Comparison of ENCODE assay signal across 13 cellular contexts in genomic region chr20:62485062-62485700, GRCh38. TPM values are rescaled to one million over a fixed set of nuclear protein-coding genes. Genes with fewer than 3 reads are reported as not detected.
DNase-seq lines count a peak whose midpoint lies in the region; ATAC-seq and TF ChIP-seq lines count a peak whose summit lies in the region.
"Had no signal": no experiment of that assay in that cellular context is flagged by ENCODE, and none has a peak within 500 bp of the region (broad histone marks: within the 10 kb centered on the region; RNA-seq: fewer than 3 reads in every experiment).

No MANE protein-coding gene starts in this region.

- H3K4me1 ChIP-seq in liver (ENCODE audit: control insufficient read depth in 4 of 4, insufficient read depth in 4 of 4, low read length in 3 of 4), result peaks cover 0 to 7% (median 1%) of the 10 kb centered on the region in 4 donors
- peaks cover 18% of the 10 kb centered on the region for H3K4me1 ChIP-seq in upper lobe of right lung
- H3K4me1 ChIP-seq in colonic mucosa, result no peaks in the 10 kb centered on the region
- H3K4me1 ChIP-seq: ascending aorta had no signal

- no peak overlapping the region for H3K27ac ChIP-seq in liver (ENCODE audit: low read depth in 1 of 2, low read length in 2 of 2)
- H3K27ac ChIP-seq in upper lobe of right lung, result peak overlapping the region; percentile 24
- no peak overlapping the region for H3K27ac ChIP-seq in colonic mucosa
- H3K27ac ChIP-seq: ascending aorta had no signal

- peaks cover 0 to 17% (median 2%) of the 10 kb centered on the region in 4 donors for H3K27me3 ChIP-seq in liver (ENCODE audit: control insufficient read depth in 4 of 4, insufficient read depth in 4 of 4, low read length in 3 of 4)
- H3K27me3 ChIP-seq in upper lobe of right lung, result peaks cover 77% of the 10 kb centered on the region
- peaks cover 47% of the 10 kb centered on the region for H3K27me3 ChIP-seq in colonic mucosa

- H3K36me3 ChIP-seq in liver (ENCODE audit: control insufficient read depth in 4 of 4, insufficient read depth in 3 of 4, low read depth in 1 of 4, low read length in 3 of 4) (no peaks in the 10 kb centered on the region), upper lobe of right lung (no peaks in the 10 kb centered on the region), colonic mucosa (no peaks in the 10 kb centered on the region)
- H3K36me3 ChIP-seq: ascending aorta had no signal

- WGBS in liver, result 10% methylated on average over 21 of the region's 21 CpGs

- intact Hi-C loops in upper lobe of right lung (cut with DNase I) (no loop called here), colonic mucosa (cut with DNase I) (no loop called here)

- DNase-seq in M059J (ENCODE audit: low read depth), result peak; percentile 40
- DNase-seq in erythroblast (lab: John Stamatoyannopoulos, UW), result peak; percentile 84 to 90
- no peak for DNase-seq in upper lobe of right lung
- no peak for DNase-seq in NCI-H146 treated with DMSO at 0.1 percent for 48 hours (lab: John Stamatoyannopoulos, UW; ENCODE audit: unreplicated experiment)
- DNase-seq in colonic mucosa, result no peak
- no peak for DNase-seq in NCI-H345 (lab: John Stamatoyannopoulos, UW)
- DNase-seq: activated B cell treated with CpG ODN at 0.5 μM for 24 hours; activated T-cell treated with anti-CD3 and anti-CD28 coated beads, Interleukin-2, amount 50 U/mL, for 24 hours; HCEC 1CT; NCI-H510A had no signal

- no peak for TF ChIP-seq CTCF in liver (IDR thresholded peaks at IDR 0.05; ENCODE audit: low read depth, low read length, missing input control)
- no peak for TF ChIP-seq CTCF in upper lobe of right lung (IDR thresholded peaks at IDR 0.05)
- TF ChIP-seq CTCF in colonic mucosa (IDR thresholded peaks at IDR 0.05), result no peak

- peak; percentile 86 for TF ChIP-seq POLR2A in erythroblast (IDR thresholded peaks at IDR 0.05; ENCODE audit: low read length)

- peak; percentile 7 for ATAC-seq in upper lobe of right lung

- H3K9ac ChIP-seq in liver (ENCODE audit: low read depth in 1 of 2, low read length in 2 of 2), result no peak overlapping the region
- H3K9ac ChIP-seq in colonic mucosa (ENCODE audit: low read depth in 2 of 2, low read length in 2 of 2), result no peak overlapping the region

- H3K9me3 ChIP-seq in liver (ENCODE audit: control insufficient read depth in 4 of 4, low read length in 3 of 4), result no peaks in the 10 kb centered on the region
- no peaks in the 10 kb centered on the region for H3K9me3 ChIP-seq in upper lobe of right lung
- no peaks in the 10 kb centered on the region for H3K9me3 ChIP-seq in colonic mucosa
- H3K9me3 ChIP-seq: ascending aorta had no signal

- TF ChIP-seq RAD21 in liver (IDR thresholded peaks at IDR 0.05), result no peak

- H3K4me3 ChIP-seq in liver (ENCODE audit: low read depth in 1 of 3, low read length in 3 of 3) (no peak overlapping the region), upper lobe of right lung (no peak overlapping the region), colonic mucosa (no peak overlapping the region)
- H3K4me3 ChIP-seq: ascending aorta had no signal

TF ChIP-seq in liver, 16 proteins besides CTCF, POLR2A, EP300 and RAD21:
- TF ChIP-seq ZBTB33 (IDR thresholded peaks at IDR 0.05) (no peak), FOXA2 (IDR thresholded peaks at IDR 0.05) (no peak), RXRA (IDR thresholded peaks at IDR 0.05) (peak in 1 of 2 donors; percentile 13), JUND (IDR thresholded peaks at IDR 0.05) (no peak), SP1 (IDR thresholded peaks at IDR 0.05) (peak; percentile 16)

RNA-seq across cellular contexts. Expression of gene GATA5, which starts 9.4 kb away (rescaled TPM):
- not detected in 2 replicates for total RNA-seq in M059J (2014; rRNA removed; shearing (Covaris generic))
- total RNA-seq in liver, result 1 to 10 TPM in 1 of 2 donors, under 1 TPM in 1; 0.25 to 6.1 TPM
- polyA plus RNA-seq in liver, result under 1 TPM; 0.31 to 0.36 TPM
- 2.5 TPM for total RNA-seq in upper lobe of right lung
- total RNA-seq in colonic mucosa, result under 1 TPM in 1 of 2 donors, not detected in 1; 0.10 TPM
- total RNA-seq: activated B cell treated with CpG ODN at 0.5 μM for 24 hours, ascending aorta, neural crest cell had no signal

RNA-seq across cellular contexts. Expression of gene RBBP8NL, which starts 57.8 kb away (rescaled TPM):
- not detected in 2 replicates for total RNA-seq in M059J (2014; rRNA removed; shearing (Covaris generic))
- total RNA-seq in liver (under 1 TPM; under 0.01 to 0.14 TPM), upper lobe of right lung (0.64 TPM), colonic mucosa (10 to 100 TPM in 1 of 2 donors, 1 to 10 TPM in 1; 5.9 to 12.5 TPM)
- not detected for polyA plus RNA-seq in liver
- total RNA-seq: activated B cell treated with CpG ODN at 0.5 μM for 24 hours, ascending aorta, neural crest cell had no signal

Comparison
In these comparisons a context has a peak if more than half of its experiments do, and no peak if none do; other contexts are left out.
1. DNase-seq: peak in M059J (single experiment) and erythroblast (2 of 2); none in upper lobe of right lung (single experiment), NCI-H146 treated with DMSO at 0.1 percent for 48 hours (single experiment), colonic mucosa (single experiment) and NCI-H345 (single experiment).